26 cellular contexts compared by ENCODE assay signal in genomic region chr14:97544581-97544980, GRCh38.
DNase-seq lines count a peak whose midpoint lies in the region; ATAC-seq and TF ChIP-seq lines count a peak whose summit lies in the region.
"Had no signal": no experiment of that assay in that cellular context is flagged by ENCODE, and none has a peak within 500 bp of the region (broad histone marks: within the 10 kb centered on the region; RNA-seq: fewer than 3 reads in every experiment).

No MANE protein-coding gene starts in this region.

- no peak overlapping the region for H3K4me3 ChIP-seq in spleen
- H3K4me3 ChIP-seq: pancreas had no signal

- no peaks in the 10 kb centered on the region for H3K27me3 Mint-ChIP-seq in activated CD4-positive, alpha-beta memory T cell treated with anti-CD3 and anti-CD28 coated beads, Interleukin-2, amount 10 ng/mL, durations not matched to agents 7 days and 5 days
- H3K27me3 Mint-ChIP-seq in activated CD4-positive, alpha-beta memory T cell treated with anti-CD3 and anti-CD28 coated beads for 36 hours: no peaks in the 10 kb centered on the region
- H3K27me3 Mint-ChIP-seq in effector memory CD8-positive, alpha-beta T cell: no peaks in the 10 kb centered on the region
- H3K27me3 Mint-ChIP-seq in activated T-helper 1 cell treated with anti-CD3 and anti-CD28 coated beads, Interleukin-12 subunit alpha, Interleukin-12 subunit beta, Interleukin-2, Interleukin-4 antibody, amounts not matched to agents 30 ng/mL and 10 ng/mL and 1 ng/mL, durations not matched to agents 14 hours and 24 hours and 36 hours (ENCODE audit: insufficient read depth): no peaks in the 10 kb centered on the region
- H3K27me3 Mint-ChIP-seq: activated CD8-positive, alpha-beta T cell treated with anti-CD3 and anti-CD28 coated beads for 36 hours; T-cell had no signal

- CTCF ChIA-PET in activated CD4-positive, alpha-beta memory T cell treated with anti-CD3 and anti-CD28 coated beads, Interleukin-2, amount 10 ng/mL, durations not matched to agents 7 days and 5 days (lab: Charles Lee): no interaction called here
- CTCF ChIA-PET in activated CD4-positive, alpha-beta memory T cell treated with anti-CD3 and anti-CD28 coated beads for 36 hours (lab: Charles Lee): no interaction called here

- WGBS in spleen, 5 donors: 68 to 82% (median 73%) methylated on average over 4 of the region's 4 CpGs

- TF ChIP-seq POLR2A in spleen (IDR thresholded peaks at IDR 0.05): no peak

- no peak overlapping the region for H3K4me3 Mint-ChIP-seq in activated CD4-positive, alpha-beta memory T cell treated with anti-CD3 and anti-CD28 coated beads, Interleukin-2, amount 10 ng/mL, durations not matched to agents 7 days and 5 days
- no peak overlapping the region for H3K4me3 Mint-ChIP-seq in activated CD4-positive, alpha-beta memory T cell treated with anti-CD3 and anti-CD28 coated beads for 36 hours
- peak overlapping the region in 1 of 2 donors; percentile 46 for H3K4me3 Mint-ChIP-seq in effector memory CD8-positive, alpha-beta T cell
- no peak overlapping the region for H3K4me3 Mint-ChIP-seq in activated T-helper 1 cell treated with anti-CD3 and anti-CD28 coated beads, Interleukin-12 subunit alpha, Interleukin-12 subunit beta, Interleukin-2, Interleukin-4 antibody, amounts not matched to agents 30 ng/mL and 10 ng/mL and 1 ng/mL, durations not matched to agents 14 hours and 24 hours and 36 hours
- H3K4me3 Mint-ChIP-seq: activated CD8-positive, alpha-beta T cell treated with anti-CD3 and anti-CD28 coated beads for 36 hours; nephron; T-cell had no signal

- H3K4me1 ChIP-seq in spleen: peaks cover 0 to 12% (median 0%) of the 10 kb centered on the region in 6 donors
- H3K4me1 ChIP-seq: pancreas had no signal

- H3K36me3 Mint-ChIP-seq in activated CD4-positive, alpha-beta memory T cell treated with anti-CD3 and anti-CD28 coated beads, Interleukin-2, amount 10 ng/mL, durations not matched to agents 7 days and 5 days (ENCODE audit: low read depth): no peaks in the 10 kb centered on the region
- H3K36me3 Mint-ChIP-seq in activated CD4-positive, alpha-beta memory T cell treated with anti-CD3 and anti-CD28 coated beads for 36 hours: no peaks in the 10 kb centered on the region
- no peaks in the 10 kb centered on the region for H3K36me3 Mint-ChIP-seq in effector memory CD8-positive, alpha-beta T cell (ENCODE audit: insufficient read depth)
- no peaks in the 10 kb centered on the region for H3K36me3 Mint-ChIP-seq in activated T-helper 1 cell treated with anti-CD3 and anti-CD28 coated beads, Interleukin-12 subunit alpha, Interleukin-12 subunit beta, Interleukin-2, Interleukin-4 antibody, amounts not matched to agents 30 ng/mL and 10 ng/mL and 1 ng/mL, durations not matched to agents 14 hours and 24 hours and 36 hours (ENCODE audit: low read depth)
- H3K36me3 Mint-ChIP-seq: T-cell had no signal

- H3K9me3 Mint-ChIP-seq in activated CD4-positive, alpha-beta memory T cell treated with anti-CD3 and anti-CD28 coated beads, Interleukin-2, amount 10 ng/mL, durations not matched to agents 7 days and 5 days: no peaks in the 10 kb centered on the region
- H3K9me3 Mint-ChIP-seq in activated CD4-positive, alpha-beta memory T cell treated with anti-CD3 and anti-CD28 coated beads for 36 hours: peaks cover 2% of the 10 kb centered on the region
- no peaks in the 10 kb centered on the region for H3K9me3 Mint-ChIP-seq in effector memory CD8-positive, alpha-beta T cell
- no peaks in the 10 kb centered on the region for H3K9me3 Mint-ChIP-seq in activated T-helper 1 cell treated with anti-CD3 and anti-CD28 coated beads, Interleukin-12 subunit alpha, Interleukin-12 subunit beta, Interleukin-2, Interleukin-4 antibody, amounts not matched to agents 30 ng/mL and 10 ng/mL and 1 ng/mL, durations not matched to agents 14 hours and 24 hours and 36 hours
- H3K9me3 Mint-ChIP-seq: activated CD8-positive, alpha-beta T cell treated with anti-CD3 and anti-CD28 coated beads for 36 hours; nephron; T-cell had no signal

- H3K27ac ChIP-seq in spleen: peak overlapping the region in 6 of 8 donors; percentile 35 to 69 (median 54)
- H3K27ac ChIP-seq: pancreas had no signal

- H3K4me1 Mint-ChIP-seq in activated CD4-positive, alpha-beta memory T cell treated with anti-CD3 and anti-CD28 coated beads, Interleukin-2, amount 10 ng/mL, durations not matched to agents 7 days and 5 days: peaks cover 31% of the 10 kb centered on the region
- H3K4me1 Mint-ChIP-seq in activated CD4-positive, alpha-beta memory T cell treated with anti-CD3 and anti-CD28 coated beads for 36 hours (ENCODE audit: low read depth): peaks cover 15% of the 10 kb centered on the region
- peaks cover 18 to 20% of the 10 kb centered on the region in 2 donors for H3K4me1 Mint-ChIP-seq in effector memory CD8-positive, alpha-beta T cell (ENCODE audit: low read depth in 2 of 2)
- peaks cover 19% of the 10 kb centered on the region for H3K4me1 Mint-ChIP-seq in activated T-helper 1 cell treated with anti-CD3 and anti-CD28 coated beads, Interleukin-12 subunit alpha, Interleukin-12 subunit beta, Interleukin-2, Interleukin-4 antibody, amounts not matched to agents 30 ng/mL and 10 ng/mL and 1 ng/mL, durations not matched to agents 14 hours and 24 hours and 36 hours (ENCODE audit: low read depth)
- H3K4me1 Mint-ChIP-seq: nephron had no signal

- no peaks in the 10 kb centered on the region for H3K36me3 ChIP-seq in spleen
- H3K36me3 ChIP-seq: pancreas had no signal

- intact Hi-C loops in activated CD4-positive, alpha-beta memory T cell treated with anti-CD3 and anti-CD28 coated beads for 36 hours (cut with micrococcal nuclease): no loop called here
- intact Hi-C loops in spleen (cut with DNase I; ENCODE audit: low total_unique reads) (no loop called here), head of caudate nucleus (cut with DNase I) (no loop called here)
- intact Hi-C loops in activated T-helper 1 cell treated with anti-CD3 and anti-CD28 coated beads, Interleukin-12 subunit alpha, Interleukin-12 subunit beta, Interleukin-2, Interleukin-4 antibody, amounts not matched to agents 30 ng/mL and 10 ng/mL and 1 ng/mL, durations not matched to agents 14 hours and 24 hours and 36 hours (cut with micrococcal nuclease): no loop called here

- DNase-seq in activated CD4-positive, alpha-beta memory T cell treated with anti-CD3 and anti-CD28 coated beads, Interleukin-2, amount 10 ng/mL, durations not matched to agents 7 days and 5 days: no peak
- DNase-seq in activated CD4-positive, alpha-beta memory T cell treated with anti-CD3 and anti-CD28 coated beads for 36 hours: no peak
- no peak for DNase-seq in effector memory CD8-positive, alpha-beta T cell
- DNase-seq in spleen (no peak), head of caudate nucleus (no peak)
- DNase-seq in activated T-helper 1 cell treated with anti-CD3 and anti-CD28 coated beads, Interleukin-12 subunit alpha, Interleukin-12 subunit beta, Interleukin-2, Interleukin-4 antibody, amounts not matched to agents 30 ng/mL and 10 ng/mL and 1 ng/mL, durations not matched to agents 14 hours and 24 hours and 36 hours (ENCODE audit: low spot score): no peak
- DNase-seq: activated CD4-positive, CD25-positive, alpha-beta regulatory T cell treated with anti-CD3 and anti-CD28 coated beads, Interleukin-2, amount 50 U/mL, for 72 hours; activated CD8-positive, alpha-beta T cell treated with anti-CD3 and anti-CD28 coated beads for 36 hours; activated effector memory CD4-positive, alpha-beta T cell treated with anti-CD3 and anti-CD28 coated beads, Interleukin-2, amount 50 U/mL, for 16 hours; activated T-cell treated with anti-CD3 and anti-CD28 coated beads for 4 hours; central memory CD4-positive, alpha-beta T cell; dermis blood vessel endothelial cell; DMS153; NCI-H1417 treated with DMSO at 0.1 percent for 48 hours; NCI-H2081 treated with DMSO at 0.1 percent for 48 hours; NCI-H226; NCI-H69; pancreas; stimulated activated CD4-positive, alpha-beta T cell treated with anti-CD3 and anti-CD28 coated beads, Interleukin-12 subunit alpha, Interleukin-12 subunit beta, amount 100 ng/mL, for 4 hours; stimulated activated CD4-positive, alpha-beta T cell treated with anti-CD3 and anti-CD28 coated beads, Interleukin-4, amount 100 ng/mL, for 1 hour; substantia nigra; T-cell had no signal

- POLR2A ChIA-PET in activated CD4-positive, alpha-beta memory T cell treated with anti-CD3 and anti-CD28 coated beads, Interleukin-2, amount 10 ng/mL, durations not matched to agents 7 days and 5 days (lab: Charles Lee): no interaction called here
- POLR2A ChIA-PET in activated CD4-positive, alpha-beta memory T cell treated with anti-CD3 and anti-CD28 coated beads for 36 hours (lab: Charles Lee): no interaction called here

- no peaks in the 10 kb centered on the region for H3K27me3 ChIP-seq in spleen (replicated peaks in 1 of 7)

- peaks cover 0 to 2% (median 0%) of the 10 kb centered on the region in 8 donors for H3K9me3 ChIP-seq in spleen
- H3K9me3 ChIP-seq: pancreas had no signal

- ATAC-seq in GM18502 (IDR thresholded peaks at IDR 0.05; ENCODE audit: poor library complexity, unreplicated experiment) (peak; percentile 48), GM18858 (IDR thresholded peaks at IDR 0.05; ENCODE audit: unreplicated experiment) (no peak)
- no peak for ATAC-seq in effector memory CD8-positive, alpha-beta T cell (replicated peaks)
- ATAC-seq: activated CD8-positive, alpha-beta T cell treated with anti-CD3 and anti-CD28 coated beads for 36 hours; HCT116; T-cell had no signal

- TF ChIP-seq CTCF in spleen (IDR thresholded peaks at IDR 0.05 in 8 of 11, conservative IDR thresholded peaks at IDR 0.05 in 3 of 11): no peak

- H3K27ac Mint-ChIP-seq in activated CD4-positive, alpha-beta memory T cell treated with anti-CD3 and anti-CD28 coated beads, Interleukin-2, amount 10 ng/mL, durations not matched to agents 7 days and 5 days: peak overlapping the region; percentile 40
- no peak overlapping the region for H3K27ac Mint-ChIP-seq in activated CD4-positive, alpha-beta memory T cell treated with anti-CD3 and anti-CD28 coated beads for 36 hours
- peak overlapping the region; percentile 56 to 70 for H3K27ac Mint-ChIP-seq in effector memory CD8-positive, alpha-beta T cell
- H3K27ac Mint-ChIP-seq in activated T-helper 1 cell treated with anti-CD3 and anti-CD28 coated beads, Interleukin-12 subunit alpha, Interleukin-12 subunit beta, Interleukin-2, Interleukin-4 antibody, amounts not matched to agents 30 ng/mL and 10 ng/mL and 1 ng/mL, durations not matched to agents 14 hours and 24 hours and 36 hours: no peak overlapping the region
- H3K27ac Mint-ChIP-seq: activated CD8-positive, alpha-beta T cell treated with anti-CD3 and anti-CD28 coated beads for 36 hours had no signal

Comparison
In these comparisons a context has a peak if more than half of its experiments do, and no peak if none do; other contexts are left out.
1. H3K27ac Mint-ChIP-seq: peak in activated CD4-positive, alpha-beta memory T cell treated with anti-CD3 and anti-CD28 coated beads, Interleukin-2, amount 10 ng/mL, durations not matched to agents 7 days and 5 days (single experiment) and effector memory CD8-positive, alpha-beta T cell (2 of 2); none in activated CD4-positive, alpha-beta memory T cell treated with anti-CD3 and anti-CD28 coated beads for 36 hours (single experiment) and activated T-helper 1 cell treated with anti-CD3 and anti-CD28 coated beads, Interleukin-12 subunit alpha, Interleukin-12 subunit beta, Interleukin-2, Interleukin-4 antibody, amounts not matched to agents 30 ng/mL and 10 ng/mL and 1 ng/mL, durations not matched to agents 14 hours and 24 hours and 36 hours (single experiment).